In the genomic region with DNA sequence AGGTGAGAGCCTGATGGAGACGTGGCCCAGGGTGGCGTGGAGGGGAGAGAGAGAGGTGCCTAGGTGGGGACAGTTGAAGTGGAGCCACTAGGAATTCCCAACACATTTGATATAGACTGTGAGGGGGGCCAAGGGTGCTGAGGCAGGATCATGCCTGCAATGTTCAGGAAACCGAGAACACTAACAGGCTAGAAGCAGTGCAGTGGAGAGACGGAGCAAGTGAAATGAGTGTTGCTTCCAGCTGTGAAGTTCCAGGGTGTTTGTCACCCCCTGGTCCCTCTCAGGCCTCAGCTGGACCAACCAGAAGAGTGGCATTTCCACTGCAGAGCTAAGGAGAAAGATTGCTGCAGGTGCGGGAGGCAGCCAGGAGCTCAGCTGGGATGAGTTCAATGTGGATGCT, we compare ENCODE assay signal across 14 cellular contexts.
DNase-seq lines count a peak whose midpoint lies in the region; ATAC-seq and TF ChIP-seq lines count a peak whose summit lies in the region.
"Had no signal": no experiment of that assay in that cellular context is flagged by ENCODE, and none has a peak within 500 bp of the region (broad histone marks: within the 10 kb centered on the region; RNA-seq: fewer than 3 reads in every experiment).

No MANE protein-coding gene starts in this region.

- H3K36me3 ChIP-seq in Caco-2 (ENCODE audit: control insufficient read depth, insufficient read depth, low read length): no peaks in the 10 kb centered on the region
- H3K36me3 ChIP-seq in RWPE2 (ENCODE audit: low read depth): no peaks in the 10 kb centered on the region
- H3K36me3 ChIP-seq in uterus: no peaks in the 10 kb centered on the region

- H3K27me3 Mint-ChIP-seq in Caco-2 (ENCODE audit: insufficient read depth, unreplicated experiment): no peaks in the 10 kb centered on the region
- H3K27me3 Mint-ChIP-seq in HFFc6 (ENCODE audit: insufficient read depth): no peaks in the 10 kb centered on the region

- H3K9me3 Mint-ChIP-seq in Caco-2 (ENCODE audit: unreplicated experiment) (peaks cover 24% of the 10 kb centered on the region), HFFc6 (peaks cover 9% of the 10 kb centered on the region)
- H3K9me3 Mint-ChIP-seq: CD8-positive, alpha-beta T cell had no signal

- POLR2A ChIA-PET in Caco-2 (lab: Charles Lee): no interaction called here

- H3K27ac ChIP-seq in RWPE2 (ENCODE audit: poor library complexity, severe bottlenecking): peak overlapping the region; percentile 99
- H3K27ac ChIP-seq in uterus: no peak overlapping the region
- H3K27ac ChIP-seq: HL-60 had no signal

- peak overlapping the region; percentile 20 for H3K27ac Mint-ChIP-seq in Caco-2 (ENCODE audit: unreplicated experiment)
- H3K27ac Mint-ChIP-seq in HFFc6: peak overlapping the region; percentile 60
- H3K27ac Mint-ChIP-seq: CD14-positive monocyte; CD8-positive, alpha-beta T cell had no signal

- no TSS peak for BruUV-seq in Caco-2 (replicated peaks; lab: Mats Ljungman, UMichigan)

- no peak overlapping the region for H3K4me3 ChIP-seq in Caco-2 (ENCODE audit: low read depth, low read length)
- no peak overlapping the region for H3K4me3 ChIP-seq in RWPE2 (ENCODE audit: severe bottlenecking)
- no peak overlapping the region for H3K4me3 ChIP-seq in uterus

- intact Hi-C loops in Caco-2 (cut with micrococcal nuclease; ENCODE audit: unreplicated experiment) (no loop called here), posterior vena cava (cut with DNase I) (loop anchor here in 1 of 2 donors (1.0 kb wide), 2 partner anchors 19 to 46 kb away; no protein-coding TSS in a partner anchor), uterus (cut with DNase I; ENCODE audit: low total_unique reads) (no loop called here)

- H3K4me1 ChIP-seq in Caco-2 (peaks cover 31% of the 10 kb centered on the region), RWPE2 (ENCODE audit: insufficient read depth, poor library complexity, severe bottlenecking) (peaks cover 44% of the 10 kb centered on the region), uterus (no peaks in the 10 kb centered on the region)

- H3K4me1 Mint-ChIP-seq in Caco-2 (ENCODE audit: low read depth, unreplicated experiment): peaks cover 14% of the 10 kb centered on the region
- H3K4me1 Mint-ChIP-seq in HFFc6 (ENCODE audit: low read depth): peaks cover 55% of the 10 kb centered on the region

- H3K4me3 Mint-ChIP-seq in Caco-2 (ENCODE audit: unreplicated experiment): no peak overlapping the region
- no peak overlapping the region for H3K4me3 Mint-ChIP-seq in HFFc6
- H3K4me3 Mint-ChIP-seq: CD14-positive monocyte; CD8-positive, alpha-beta T cell had no signal

- no peak for TF ChIP-seq CTCF in Caco-2 (IDR thresholded peaks at IDR 0.05; ENCODE audit: insufficient read depth in 1 of 2, low read depth in 1 of 2, low read length in 1 of 2, severe bottlenecking in 1 of 2, unreplicated experiment in 1 of 2)
- no peak for TF ChIP-seq CTCF in HFFc6 (IDR thresholded peaks at IDR 0.05)
- no peak for TF ChIP-seq CTCF in RWPE2 (IDR thresholded peaks at IDR 0.05; ENCODE audit: poor library complexity, severe bottlenecking)
- TF ChIP-seq CTCF in uterus (IDR thresholded peaks at IDR 0.05): no peak

- no peak for DNase-seq in Caco-2
- no peak for DNase-seq in HFFc6
- DNase-seq in RWPE2 (ENCODE audit: low spot score): no peak
- DNase-seq in posterior vena cava (ENCODE audit: low spot score): peak; percentile 34
- DNase-seq in uterus: no peak
- no peak for DNase-seq in occipital lobe (lab: John Stamatoyannopoulos, UW)
- no peak for DNase-seq in NCI-H446 treated with DMSO at 0.1 percent for 48 hours (lab: John Stamatoyannopoulos, UW)
- DNase-seq: CD8-positive, alpha-beta T cell; DMS53; GF-D8; HCEC 1CT had no signal

- H3K27me3 ChIP-seq in Caco-2 (replicated peaks; ENCODE audit: control insufficient read depth, insufficient read depth, low read length): no peaks in the 10 kb centered on the region; the same call in 1 of the 2 replicates
- no peaks in the 10 kb centered on the region for H3K27me3 ChIP-seq in RWPE2 (ENCODE audit: insufficient read depth, poor library complexity, severe bottlenecking)
- H3K27me3 ChIP-seq in uterus: no peaks in the 10 kb centered on the region

- TF ChIP-seq POLR2A in uterus (IDR thresholded peaks at IDR 0.05): no peak

- CTCF ChIA-PET in Caco-2 (lab: Charles Lee): no interaction called here

- H3K36me3 Mint-ChIP-seq in Caco-2 (ENCODE audit: insufficient read depth, unreplicated experiment) (peaks cover under 1% of the 10 kb centered on the region), HFFc6 (ENCODE audit: low read depth) (peaks cover 10% of the 10 kb centered on the region)
- H3K36me3 Mint-ChIP-seq: CD14-positive monocyte; CD8-positive, alpha-beta T cell had no signal

- ATAC-seq in RWPE2 (ENCODE audit: low read depth): no peak
- no peak for ATAC-seq in HG03457 (IDR thresholded peaks at IDR 0.05; ENCODE audit: unreplicated experiment)
- ATAC-seq: CD8-positive, alpha-beta T cell had no signal

- peaks cover 4% of the 10 kb centered on the region; the same call in 1 of the 2 replicates for H3K9me3 ChIP-seq in Caco-2
- no peaks in the 10 kb centered on the region for H3K9me3 ChIP-seq in RWPE2 (ENCODE audit: severe bottlenecking)
- H3K9me3 ChIP-seq in uterus: no peaks in the 10 kb centered on the region
